1 cellular context compared by ENCODE assay signal in the genomic region with DNA sequence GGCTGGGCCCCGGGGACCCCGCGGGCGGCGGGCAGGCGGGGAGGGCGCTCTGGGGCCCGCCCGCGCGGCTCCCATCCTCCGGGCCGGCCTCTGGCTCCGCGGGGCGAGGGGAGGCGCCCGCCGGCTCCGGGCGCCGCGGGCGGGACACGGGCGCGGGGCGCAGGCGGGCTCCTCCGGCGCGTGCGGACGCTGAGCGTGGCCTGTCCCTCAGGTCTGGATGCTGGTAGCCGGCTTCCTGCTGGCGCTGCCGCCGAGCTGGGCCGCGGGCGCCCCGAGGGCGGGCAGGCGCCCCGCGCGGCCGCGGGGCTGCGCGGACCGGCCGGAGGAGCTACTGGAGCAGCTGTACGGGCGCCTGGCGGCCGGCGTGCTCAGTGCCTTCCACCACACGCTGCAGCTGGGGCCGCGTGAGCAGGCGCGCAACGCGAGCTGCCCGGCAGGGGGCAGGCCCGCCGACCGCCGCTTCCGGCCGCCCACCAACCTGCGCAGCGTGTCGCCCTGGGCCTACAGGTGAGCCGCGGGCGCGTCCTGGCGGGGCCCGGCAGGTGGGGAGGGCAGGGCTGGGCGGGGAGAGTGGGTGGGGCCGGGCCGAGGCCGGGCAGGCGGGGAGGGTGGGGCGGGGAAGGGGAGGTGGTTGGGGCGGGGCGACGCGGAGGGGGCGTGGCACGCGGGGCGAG.
TF ChIP-seq lines count a peak whose summit lies in the region.

No MANE protein-coding gene starts in this region.

TF ChIP-seq in H1, 55 proteins besides CTCF, POLR2A, EP300 and RAD21 (continued from another document):
- TF ChIP-seq, protein P1, sequence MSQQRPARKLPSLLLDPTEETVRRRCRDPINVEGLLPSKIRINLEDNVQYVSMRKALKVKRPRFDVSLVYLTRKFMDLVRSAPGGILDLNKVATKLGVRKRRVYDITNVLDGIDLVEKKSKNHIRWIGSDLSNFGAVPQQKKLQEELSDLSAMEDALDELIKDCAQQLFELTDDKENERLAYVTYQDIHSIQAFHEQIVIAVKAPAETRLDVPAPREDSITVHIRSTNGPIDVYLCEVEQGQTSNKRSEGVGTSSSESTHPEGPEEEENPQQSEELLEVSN (IDR thresholded peaks at IDR 0.05), result no peak
- TF ChIP-seq GABPA (IDR thresholded peaks at IDR 0.05; ENCODE audit: borderline replicate concordance, insufficient read depth, low read length), result peak; percentile 48; the same call in 1 of the 2 replicates
- TF ChIP-seq TAF1 (IDR thresholded peaks at IDR 0.05; ENCODE audit: low read depth, low read length), result peak; percentile 51
- 0 out of 4 replicates have a peak, but pooled peaks of 1 of the 2 experiments have one; percentile 25 for TF ChIP-seq HDAC2 (IDR thresholded peaks at IDR 0.05; ENCODE audit: borderline replicate concordance in 1 of 2, low read depth in 2 of 2, low read length in 2 of 2)
- peak; percentile 50; the same call in 1 of the 2 replicates for TF ChIP-seq BACH1 (IDR thresholded peaks at IDR 0.05; ENCODE audit: low read length)
- TF ChIP-seq TAF7 (optimal IDR thresholded peaks at IDR 0.05; ENCODE audit: borderline replicate concordance, low read depth, low read length), result peak; percentile 46
- no peak for TF ChIP-seq POU5F1 (IDR thresholded peaks at IDR 0.05; ENCODE audit: low read depth, low read length)
